ENCODE assay signal across 9 cellular contexts in the genomic region with DNA sequence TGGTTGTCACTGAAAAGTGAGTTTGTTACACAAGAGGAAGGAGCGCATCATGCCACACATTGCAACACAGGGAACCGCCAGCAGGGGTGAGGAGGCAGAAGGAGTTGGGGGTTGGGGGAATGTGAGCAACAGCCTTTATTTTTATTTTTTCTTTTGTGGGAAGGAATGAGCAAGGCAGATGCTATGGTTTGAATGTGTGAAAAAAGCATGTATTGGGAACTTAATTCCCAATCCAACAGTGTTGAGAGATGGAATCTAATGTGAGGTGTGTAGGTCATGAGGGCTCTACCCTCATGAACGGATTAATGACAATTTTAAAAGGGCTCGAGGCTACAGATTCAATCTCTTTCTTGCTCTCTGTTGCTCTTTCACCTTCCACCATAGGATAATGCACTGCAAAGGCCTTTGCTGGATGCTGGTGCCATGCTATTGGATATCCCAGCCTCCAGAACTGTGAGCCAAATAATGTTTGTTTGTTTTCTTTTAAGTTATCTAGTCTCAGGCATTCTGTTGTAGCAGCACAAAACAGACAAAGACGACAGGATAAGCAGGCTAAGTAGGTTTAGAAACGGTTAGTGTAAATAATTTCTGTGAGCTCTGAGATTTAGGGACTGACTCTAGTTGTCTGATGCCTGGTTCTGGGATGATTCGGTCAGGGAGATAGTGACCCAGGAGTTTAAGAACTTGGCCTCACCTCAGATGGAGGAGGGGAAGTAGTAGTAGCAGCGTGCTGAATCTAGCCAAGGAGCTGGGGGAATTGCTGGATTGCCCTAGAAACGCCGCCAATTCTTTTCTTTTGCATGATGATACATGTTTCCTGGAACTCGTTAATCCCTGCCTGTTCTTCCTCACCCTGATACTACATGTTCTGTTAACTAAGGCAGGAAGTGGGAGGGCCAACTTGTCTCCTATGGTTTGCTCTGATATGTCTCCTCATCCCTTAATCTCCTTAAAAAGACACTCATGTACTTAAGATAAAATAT.
DNase-seq lines count a peak whose midpoint lies in the region; ATAC-seq and TF ChIP-seq lines count a peak whose summit lies in the region.
"Had no signal": no experiment of that assay in that cellular context is flagged by ENCODE, and none has a peak within 500 bp of the region (broad histone marks: within the 10 kb centered on the region; RNA-seq: fewer than 3 reads in every experiment).

No MANE protein-coding gene starts in this region.

- no peaks in the 10 kb centered on the region for H3K9me3 Mint-ChIP-seq in activated CD4-positive, alpha-beta memory T cell treated with anti-CD3 and anti-CD28 coated beads for 36 hours
- H3K9me3 Mint-ChIP-seq in CD4-positive, alpha-beta T cell, result no peaks in the 10 kb centered on the region

- H3K9me3 ChIP-seq in right atrium auricular region (no peaks in the 10 kb centered on the region), uterus (no peaks in the 10 kb centered on the region)
- no peaks in the 10 kb centered on the region for H3K9me3 ChIP-seq in CD4-positive, alpha-beta T cell (ENCODE audit: control insufficient read depth, low read length)

- POLR2A ChIA-PET in activated CD4-positive, alpha-beta memory T cell treated with anti-CD3 and anti-CD28 coated beads for 36 hours (lab: Charles Lee), result no interaction called here
- POLR2A ChIA-PET in CD4-positive, alpha-beta T cell (lab: Charles Lee), result interaction anchor here (0.7 kb wide), 1 partner anchor 10 kb away, joined by 3 read pairs; no protein-coding TSS in a partner anchor

- H3K27ac ChIP-seq in right atrium auricular region, result no peak overlapping the region
- peak overlapping the region in 1 of 2 donors; percentile 40 for H3K27ac ChIP-seq in uterus
- H3K27ac ChIP-seq in CD4-positive, alpha-beta T cell (ENCODE audit: low read depth, low read length), result no peak overlapping the region

- ATAC-seq in Right ventricle myocardium inferior, result peak; percentile 46
- no peak for ATAC-seq in CD4-positive, alpha-beta T cell (ENCODE audit: poor library complexity)

- CTCF ChIA-PET in activated CD4-positive, alpha-beta memory T cell treated with anti-CD3 and anti-CD28 coated beads for 36 hours (lab: Charles Lee), result no interaction called here
- CTCF ChIA-PET in CD4-positive, alpha-beta T cell (lab: Charles Lee), result interaction anchor here (0.6 kb wide), 1 partner anchor 1120 kb away, joined by 3 read pairs; no protein-coding TSS in a partner anchor

- intact Hi-C loops in Right ventricle myocardium inferior (cut with DNase I), result no loop called here
- intact Hi-C loops in uterus (cut with DNase I; ENCODE audit: low total_unique reads), result no loop called here
- intact Hi-C loops in activated CD4-positive, alpha-beta memory T cell treated with anti-CD3 and anti-CD28 coated beads for 36 hours (cut with micrococcal nuclease), result no loop called here
- intact Hi-C loops in CD4-positive, alpha-beta T cell (cut with DNase I, micrococcal nuclease), result no loop called here

- H3K36me3 ChIP-seq in right atrium auricular region, result no peaks in the 10 kb centered on the region
- no peaks in the 10 kb centered on the region for H3K36me3 ChIP-seq in uterus

- H3K4me3 Mint-ChIP-seq in activated CD4-positive, alpha-beta memory T cell treated with anti-CD3 and anti-CD28 coated beads for 36 hours, result no peak overlapping the region
- H3K4me3 Mint-ChIP-seq in CD4-positive, alpha-beta T cell, result no peak overlapping the region
- H3K4me3 Mint-ChIP-seq: CD4-positive, CD25-positive, alpha-beta regulatory T cell had no signal

- no peaks in the 10 kb centered on the region for H3K4me1 Mint-ChIP-seq in activated CD4-positive, alpha-beta memory T cell treated with anti-CD3 and anti-CD28 coated beads for 36 hours (ENCODE audit: low read depth)
- H3K4me1 Mint-ChIP-seq in CD4-positive, alpha-beta T cell (ENCODE audit: low read depth), result no peaks in the 10 kb centered on the region
- H3K4me1 Mint-ChIP-seq: CD4-positive, CD25-positive, alpha-beta regulatory T cell had no signal

- H3K36me3 Mint-ChIP-seq in activated CD4-positive, alpha-beta memory T cell treated with anti-CD3 and anti-CD28 coated beads for 36 hours, result no peaks in the 10 kb centered on the region
- H3K36me3 Mint-ChIP-seq in CD4-positive, alpha-beta T cell (ENCODE audit: low read depth), result no peaks in the 10 kb centered on the region
- H3K36me3 Mint-ChIP-seq: CD4-positive, CD25-positive, alpha-beta regulatory T cell had no signal

- no peaks in the 10 kb centered on the region for H3K4me1 ChIP-seq in right atrium auricular region
- H3K4me1 ChIP-seq in uterus, result no peaks in the 10 kb centered on the region

- H3K27me3 ChIP-seq in right atrium auricular region (no peaks in the 10 kb centered on the region), uterus (no peaks in the 10 kb centered on the region)
- H3K27me3 ChIP-seq in CD4-positive, alpha-beta T cell (ENCODE audit: control insufficient read depth, insufficient read depth, low read length), result no peaks in the 10 kb centered on the region

- DNase-seq in Right ventricle myocardium inferior (ENCODE audit: missing footprints), result no peak
- DNase-seq in right atrium auricular region (ENCODE audit: low spot score), result no peak
- DNase-seq in OCI-M2 (lab: John Stamatoyannopoulos, UW; ENCODE audit: unreplicated experiment), result peak; percentile 28
- peak; percentile 45 for DNase-seq in fibroblast of villous mesenchyme (ENCODE audit: low read depth)
- peak; percentile 52 to 63 for DNase-seq in uterus
- no peak for DNase-seq in activated CD4-positive, alpha-beta memory T cell treated with anti-CD3 and anti-CD28 coated beads for 36 hours
- DNase-seq in anterior cingulate cortex (lab: John Stamatoyannopoulos, UW), result no peak
- DNase-seq in CD4-positive, alpha-beta T cell, result no peak
- DNase-seq: CD4-positive, CD25-positive, alpha-beta regulatory T cell had no signal

- H3K27me3 Mint-ChIP-seq in activated CD4-positive, alpha-beta memory T cell treated with anti-CD3 and anti-CD28 coated beads for 36 hours, result no peaks in the 10 kb centered on the region
- no peaks in the 10 kb centered on the region for H3K27me3 Mint-ChIP-seq in CD4-positive, alpha-beta T cell
- H3K27me3 Mint-ChIP-seq: CD4-positive, CD25-positive, alpha-beta regulatory T cell had no signal

- H3K4me3 ChIP-seq in right atrium auricular region (no peak overlapping the region), fibroblast of villous mesenchyme (ENCODE audit: low read depth, low read length) (no peak overlapping the region), uterus (no peak overlapping the region)

- TF ChIP-seq POLR2A in uterus (IDR thresholded peaks at IDR 0.05), result no peak

- H3K27ac Mint-ChIP-seq in activated CD4-positive, alpha-beta memory T cell treated with anti-CD3 and anti-CD28 coated beads for 36 hours, result no peak overlapping the region
- no peak overlapping the region for H3K27ac Mint-ChIP-seq in CD4-positive, alpha-beta T cell
- H3K27ac Mint-ChIP-seq: CD4-positive, CD25-positive, alpha-beta regulatory T cell had no signal

- TF ChIP-seq CTCF in right atrium auricular region (IDR thresholded peaks at IDR 0.05) (no peak), fibroblast of villous mesenchyme (IDR thresholded peaks at IDR 0.05; ENCODE audit: insufficient read depth, low read depth, low read length) (peak; percentile 28), uterus (IDR thresholded peaks at IDR 0.05) (no peak)
- no peak for TF ChIP-seq CTCF in CD4-positive, alpha-beta T cell (IDR thresholded peaks at IDR 0.05)

Comparison
In these comparisons a context has a peak if more than half of its experiments do, and no peak if none do; other contexts are left out.
1. DNase-seq: peak in OCI-M2 (single experiment), fibroblast of villous mesenchyme (single experiment) and uterus (2 of 2); none in Right ventricle myocardium inferior (single experiment), right atrium auricular region (single experiment), activated CD4-positive, alpha-beta memory T cell treated with anti-CD3 and anti-CD28 coated beads for 36 hours (single experiment), anterior cingulate cortex (0 of 58) and CD4-positive, alpha-beta T cell (0 of 10).